In genomic region chr1:111204211-111204883, GRCh38 we compare ENCODE assay signal across 8 cellular contexts. TPM values are rescaled to one million over a fixed set of nuclear protein-coding genes. Genes with fewer than 3 reads are reported as not detected.
DNase-seq lines count a peak whose midpoint lies in the region; ATAC-seq, FAIRE-seq and TF ChIP-seq lines count a peak whose summit lies in the region.

No MANE protein-coding gene starts in this region.

- H3K4me1 Mint-ChIP-seq in activated CD4-positive, alpha-beta T cell treated with anti-CD3 and anti-CD28 coated beads for 36 hours = peaks cover 60% of the 10 kb centered on the region
- peaks cover 62 to 66% of the 10 kb centered on the region in 2 donors for H3K4me1 Mint-ChIP-seq in natural killer cell

- H3K27me3 ChIP-seq in tibial nerve = peaks cover 0 to 10% of the 10 kb centered on the region in 2 donors

- CTCF ChIA-PET in activated CD4-positive, alpha-beta T cell treated with anti-CD3 and anti-CD28 coated beads for 36 hours (lab: Charles Lee) = interaction anchor here (1.4 to 9.1 kb wide), 2 partner anchors 10 to 17 kb away, joined by 5 to 115 read pairs; no protein-coding TSS in a partner anchor

- WGBS in tibial nerve, 2 donors = 3 to 6% methylated on average over 31 to 39 of the region's 58 CpGs

- peaks cover 0 to 40% (median 27%) of the 10 kb centered on the region in 4 donors for H3K4me1 ChIP-seq in tibial nerve

- no peaks in the 10 kb centered on the region for H3K36me3 ChIP-seq in tibial nerve

- no peaks in the 10 kb centered on the region for H3K9me3 ChIP-seq in tibial nerve

- peak overlapping the region; percentile 98 for H3K27ac Mint-ChIP-seq in activated CD4-positive, alpha-beta T cell treated with anti-CD3 and anti-CD28 coated beads for 36 hours
- H3K27ac Mint-ChIP-seq in natural killer cell = peak overlapping the region; percentile 91 to 95

- no peaks in the 10 kb centered on the region for H3K9me3 Mint-ChIP-seq in activated CD4-positive, alpha-beta T cell treated with anti-CD3 and anti-CD28 coated beads for 36 hours (ENCODE audit: low read depth)
- no peaks in the 10 kb centered on the region for H3K9me3 Mint-ChIP-seq in natural killer cell

- H3K27ac ChIP-seq in tibial nerve = peak overlapping the region in 3 of 4 donors; percentile 64 to 98 (median 81)

- TF ChIP-seq EP300 in tibial nerve (IDR thresholded peaks at IDR 0.05) = peak in 1 of 2 donors; percentile 8

- TF ChIP-seq POLR2A in tibial nerve (IDR thresholded peaks at IDR 0.05) = no peak

- H3K36me3 Mint-ChIP-seq in activated CD4-positive, alpha-beta T cell treated with anti-CD3 and anti-CD28 coated beads for 36 hours (ENCODE audit: low read depth) = peaks cover 13% of the 10 kb centered on the region
- no peaks in the 10 kb centered on the region for H3K36me3 Mint-ChIP-seq in natural killer cell

- H3K27me3 Mint-ChIP-seq in activated CD4-positive, alpha-beta T cell treated with anti-CD3 and anti-CD28 coated beads for 36 hours = no peaks in the 10 kb centered on the region
- no peaks in the 10 kb centered on the region for H3K27me3 Mint-ChIP-seq in natural killer cell (ENCODE audit: low read depth in 2 of 2)

- TF ChIP-seq CTCF in natural killer cell (IDR thresholded peaks at IDR 0.05) (no peak), tibial nerve (IDR thresholded peaks at IDR 0.05) (no peak)

- ATAC-seq in GM21360 (IDR thresholded peaks at IDR 0.05; ENCODE audit: unreplicated experiment) (peak; percentile 57), natural killer cell (peak; percentile 63 to 84 (median 73))
- peak; percentile 54 for ATAC-seq in activated CD4-positive, alpha-beta T cell treated with anti-CD3 and anti-CD28 coated beads for 36 hours

- intact Hi-C loops in activated CD4-positive, alpha-beta T cell treated with anti-CD3 and anti-CD28 coated beads for 36 hours (cut with DNase I, micrococcal nuclease) = loop anchor here (1.0 to 5.0 kb wide), 8 partner anchors 11 to 553 kb away; partner anchors contain the start of genes ATP5PB (in 1 of the 2), DDX20 (in 1 of the 2), KCNA3 (in 1 of the 2) and WDR77 (in 1 of the 2)
- intact Hi-C loops in natural killer cell (cut with micrococcal nuclease) = loop anchor here (1.0 to 10.0 kb wide), 4 partner anchors 11 to 550 kb away; partner anchors contain the start of genes CEPT1, DDX20 and DRAM2

- H3K4me3 ChIP-seq in tibial nerve = peak overlapping the region; percentile 51 to 80 (median 76)

- POLR2A ChIA-PET in activated CD4-positive, alpha-beta T cell treated with anti-CD3 and anti-CD28 coated beads for 36 hours (lab: Charles Lee) = interaction anchor here (0.7 to 0.9 kb wide), 2 partner anchors 12 to 65 kb away, joined by 3 to 5 read pairs; no protein-coding TSS in a partner anchor

- H3K4me3 Mint-ChIP-seq in activated CD4-positive, alpha-beta T cell treated with anti-CD3 and anti-CD28 coated beads for 36 hours = peak overlapping the region; percentile 96
- peak overlapping the region; percentile 75 for H3K4me3 Mint-ChIP-seq in natural killer cell

- no peak for FAIRE-seq in HTR-8/SVneo (lab: Jason Lieb, UNC)

- DNase-seq in DMS153 treated with DMSO at 0.1 percent for 48 hours (lab: John Stamatoyannopoulos, UW; ENCODE audit: unreplicated experiment) (peak; percentile 45), HT-29 (ENCODE audit: low spot score) (peak; percentile 80), natural killer cell (peak; percentile 68), tibial nerve (ENCODE audit: low spot score in 2 of 2) (no peak), HTR-8/SVneo (ENCODE audit: insufficient read length, low spot score) (no peak)
- peak; percentile 77 for DNase-seq in activated CD4-positive, alpha-beta T cell treated with anti-CD3 and anti-CD28 coated beads for 36 hours
- peak; percentile 58 for DNase-seq in effector CD8-positive, alpha-beta T cell (lab: John Stamatoyannopoulos, UW)

RNA-seq across cellular contexts. Expression of gene DENND2D, which starts 3.9 kb away (rescaled TPM):
- 81.0 and 82.1 TPM in 2 replicates for total RNA-seq in HT-29 (2014; rRNA removed; shearing (Covaris generic))
- total RNA-seq in activated CD4-positive, alpha-beta T cell treated with anti-CD3 and anti-CD28 coated beads for 36 hours = 100 to 1,000 TPM; 174 to 190 TPM
- 100 to 1,000 TPM; 203 to 297 (median 203) TPM for total RNA-seq in natural killer cell
- total RNA-seq in tibial nerve = 10 to 100 TPM in 1 of 4 donors, 1 to 10 TPM in 3; 4.8 to 21.6 (median 8.2) TPM

RNA-seq across cellular contexts. Expression of gene CHI3L2, which starts 23.2 kb away (rescaled TPM):
- 0.16 TPM in 1 of 2 replicates, not detected in the other for total RNA-seq in HT-29 (2014; rRNA removed; shearing (Covaris generic))
- total RNA-seq in activated CD4-positive, alpha-beta T cell treated with anti-CD3 and anti-CD28 coated beads for 36 hours = 10 to 100 TPM; 12.7 TPM
- 10 to 100 TPM; 13.5 to 21.1 (median 17.0) TPM for total RNA-seq in natural killer cell
- total RNA-seq in tibial nerve = 10 to 100 TPM in 1 of 4 donors, 1 to 10 TPM in 3; 2.5 to 37.2 (median 6.1) TPM

Comparison
In these comparisons a context has a peak if more than half of its experiments do, and no peak if none do; other contexts are left out.
1. DNase-seq: peak in DMS153 treated with DMSO at 0.1 percent for 48 hours (single experiment), HT-29 (single experiment), activated CD4-positive, alpha-beta T cell treated with anti-CD3 and anti-CD28 coated beads for 36 hours (single experiment), effector CD8-positive, alpha-beta T cell (single experiment) and natural killer cell (single experiment); none in tibial nerve (0 of 2) and HTR-8/SVneo (single experiment).
2. Peak in every context shown above with its lines, with median percentiles within 50 percentile points of each other: ATAC-seq.